Comparison of ENCODE assay signal across 22 cellular contexts in the genomic region with DNA sequence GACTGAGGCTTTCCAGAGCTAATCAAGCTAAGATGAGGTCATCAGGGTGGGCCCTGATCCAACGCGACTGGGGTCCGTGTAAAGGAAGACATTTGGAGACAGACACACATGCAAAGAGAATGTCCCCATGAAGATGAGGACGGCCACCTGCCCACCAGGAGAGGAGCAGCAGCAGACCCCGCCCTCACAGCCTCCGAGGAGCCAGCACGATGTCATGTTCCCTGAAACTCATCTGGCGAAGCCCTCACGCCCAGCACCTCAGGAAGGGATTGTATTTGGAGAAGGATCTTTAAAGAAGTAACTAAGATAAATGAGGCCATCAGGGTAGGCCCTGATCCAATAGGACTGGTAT.
"Had no signal": no experiment of that assay in that cellular context is flagged by ENCODE, and none has a peak within 500 bp of the region (broad histone marks: within the 10 kb centered on the region; RNA-seq: fewer than 3 reads in every experiment).

No MANE protein-coding gene starts in this region.

- H3K27ac Mint-ChIP-seq: activated B cell treated with CpG ODN at 0.5 μM for 24 hours; activated CD4-positive, alpha-beta memory T cell treated with anti-CD3 and anti-CD28 coated beads for 36 hours; activated naive CD4-positive, alpha-beta T cell treated with anti-CD3 and anti-CD28 coated beads for 36 hours; activated T-cell treated with anti-CD3 and anti-CD28 coated beads, Interleukin-2, amount 50 U/mL, for 72 hours; T-helper 1 cell treated with Interleukin-12 subunit alpha and Interleukin-12 subunit beta and Interleukin-4 antibody, amounts not matched to agents 30 μg/mL and 1 μg/mL, for 36 hours had no signal

- H3K36me3 ChIP-seq: gastroesophageal sphincter, heart left ventricle, lower lobe of right lung, neutrophil, ovary, upper lobe of left lung had no signal

- H3K9me3 Mint-ChIP-seq: activated B cell treated with CpG ODN at 0.5 μM for 24 hours; activated CD4-positive, alpha-beta memory T cell treated with anti-CD3 and anti-CD28 coated beads for 36 hours; activated naive CD4-positive, alpha-beta T cell treated with anti-CD3 and anti-CD28 coated beads for 36 hours; activated T-cell treated with anti-CD3 and anti-CD28 coated beads, Interleukin-2, amount 50 U/mL, for 72 hours; naive thymus-derived CD8-positive, alpha-beta T cell; T-helper 1 cell treated with Interleukin-12 subunit alpha and Interleukin-12 subunit beta and Interleukin-4 antibody, amounts not matched to agents 30 μg/mL and 1 μg/mL, for 36 hours had no signal

- H3K9me3 ChIP-seq: gastroesophageal sphincter, heart left ventricle, lower lobe of right lung, neutrophil, ovary, psoas muscle, upper lobe of left lung had no signal

- H3K27me3 ChIP-seq: ovary, upper lobe of left lung had no signal

- H3K36me3 Mint-ChIP-seq: activated CD4-positive, alpha-beta memory T cell treated with anti-CD3 and anti-CD28 coated beads for 36 hours had no signal

- H3K4me1 ChIP-seq: gastroesophageal sphincter, heart left ventricle, lower lobe of right lung, psoas muscle, upper lobe of left lung had no signal

- H3K27ac ChIP-seq: coronary artery, gastroesophageal sphincter, heart left ventricle, lower lobe of right lung, neutrophil, ovary, psoas muscle, upper lobe of left lung had no signal

- DNase-seq: activated B cell treated with CpG ODN at 0.5 μM for 24 hours; activated CD4-positive, alpha-beta memory T cell treated with anti-CD3 and anti-CD28 coated beads for 36 hours; activated CD4-positive, alpha-beta T cell treated with anti-CD3 and anti-CD28 coated beads for 4 hours; activated effector memory CD4-positive, alpha-beta T cell treated with Interleukin-2 at 50 U/mL for 16 hours; activated naive CD4-positive, alpha-beta T cell treated with anti-CD3 and anti-CD28 coated beads for 36 hours; activated T-cell treated with anti-CD3 and anti-CD28 coated beads, Interleukin-2, amount 50 U/mL, for 72 hours; amygdala; cerebellar nuclear complex; heart left ventricle; islet precursor cell; lower lobe of right lung; naive thymus-derived CD8-positive, alpha-beta T cell; ovary; psoas muscle; stimulated activated CD4-positive, alpha-beta T cell treated with anti-CD3 and anti-CD28 coated beads, Interleukin-1b, Interleukin-23, amount 100 ng/mL, for 48 hours; T1000 had no signal

- H3K4me3 ChIP-seq: coronary artery, gastroesophageal sphincter, heart left ventricle, lower lobe of right lung, ovary, psoas muscle, upper lobe of left lung had no signal

- ATAC-seq: activated T-cell treated with anti-CD3 and anti-CD28 coated beads, Interleukin-2, amount 50 U/mL, for 72 hours; gastroesophageal sphincter; heart left ventricle; lower lobe of right lung; naive thymus-derived CD8-positive, alpha-beta T cell; psoas muscle; right cardiac atrium had no signal
